34 cellular contexts compared by ENCODE assay signal in the genomic region with DNA sequence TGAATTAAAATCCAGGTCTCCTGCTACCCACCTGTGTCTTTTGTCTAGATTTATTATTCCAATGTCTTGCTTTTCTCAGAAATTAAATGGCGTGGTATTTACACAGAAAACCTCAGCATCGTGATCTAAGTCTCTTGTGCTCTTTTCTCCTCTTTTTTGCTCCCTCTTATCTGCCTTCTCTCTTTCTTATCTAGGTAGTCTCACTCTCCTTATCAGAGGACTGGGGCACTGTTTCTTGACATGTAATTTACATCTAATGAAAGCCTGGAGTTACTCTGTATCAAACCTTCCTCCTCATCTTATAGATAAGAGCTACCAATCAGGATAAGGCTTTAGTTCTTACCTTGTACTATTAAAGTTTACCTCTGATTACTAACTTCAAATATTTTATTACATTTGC.
"Had no signal": no experiment of that assay in that cellular context is flagged by ENCODE, and none has a peak within 500 bp of the region (broad histone marks: within the 10 kb centered on the region; RNA-seq: fewer than 3 reads in every experiment).

No MANE protein-coding gene starts in this region.

- DNase-seq: activated B cell treated with CpG ODN at 0.5 μM for 24 hours; activated CD4-positive, alpha-beta memory T cell treated with anti-CD3 and anti-CD28 coated beads, Interleukin-2, amount 10 ng/mL, durations not matched to agents 7 days and 5 days; activated CD4-positive, alpha-beta T cell treated with anti-CD3 and anti-CD28 coated beads for 48 hours; activated CD4-positive, alpha-beta T cell treated with anti-CD3 and anti-CD28 coated beads, Interleukin-2, amount 10 ng/mL, durations not matched to agents 7 days and 5 days; activated CD4-positive, alpha-beta T cell treated with anti-CD3 and anti-CD28 coated beads, Interleukin-2, amount 50 U/mL, for 48 hours; activated CD4-positive, CD25-positive, alpha-beta regulatory T cell treated with anti-CD3 and anti-CD28 coated beads, Interleukin-2, amount 50 U/mL, for 72 hours; activated CD8-positive, alpha-beta memory T cell treated with anti-CD3 and anti-CD28 coated beads for 24 hours; activated CD8-positive, alpha-beta memory T cell treated with anti-CD3 and anti-CD28 coated beads, Interleukin-2, amount 10 ng/mL, durations not matched to agents 7 days and 5 days; activated CD8-positive, alpha-beta memory T cell treated with anti-CD3 and anti-CD28 coated beads, Interleukin-2, amount 50 U/mL, for 48 hours; activated CD8-positive, alpha-beta T cell treated with anti-CD3 and anti-CD28 coated beads, Interleukin-2, amount 10 ng/mL, durations not matched to agents 7 days and 5 days; activated effector memory CD4-positive, alpha-beta T cell treated with Interleukin-2 at 50 U/mL for 16 hours; activated gamma-delta T cell; activated naive CD4-positive, alpha-beta T cell treated with anti-CD3 and anti-CD28 coated beads, Interleukin-2, amount 50 U/mL, for 16 hours; activated naive CD4-positive, alpha-beta T cell treated with Interleukin-2 at 50 U/mL for 16 hours; activated naive CD8-positive, alpha-beta T cell treated with anti-CD3 and anti-CD28 coated beads for 36 hours; activated T-cell treated with anti-CD3 and anti-CD28 coated beads, Interleukin-2, amount 50 U/mL, for 24 hours; activated T-cell treated with anti-CD3 and anti-CD28 coated beads, Interleukin-2, amount 50 U/mL, for 48 hours; adrenal gland; amygdala; anterior cingulate cortex; caudate nucleus; cerebellar nuclear complex; T-helper 1 cell; T-helper 2 cell; T-helper 9 cell had no signal

- H3K36me3 Mint-ChIP-seq: activated CD8-positive, alpha-beta memory T cell treated with anti-CD3 and anti-CD28 coated beads, Interleukin-2, amount 10 ng/mL, durations not matched to agents 7 days and 5 days; activated naive CD4-positive, alpha-beta T cell treated with anti-CD3 and anti-CD28 coated beads, Interleukin-2, amount 50 U/mL, for 72 hours; activated naive CD8-positive, alpha-beta T cell treated with anti-CD3 and anti-CD28 coated beads for 36 hours; brain had no signal

- H3K9me3 ChIP-seq: adrenal gland, ascending aorta had no signal

- H3K27ac ChIP-seq: adrenal gland, ascending aorta, cardiac muscle cell, VCaP had no signal

- H3K27me3 ChIP-seq: adrenal gland, ascending aorta, cardiac muscle cell had no signal

- H3K27ac Mint-ChIP-seq: activated B cell treated with CpG ODN at 0.5 μM for 24 hours; activated CD4-positive, alpha-beta memory T cell treated with anti-CD3 and anti-CD28 coated beads, Interleukin-2, amount 10 ng/mL, durations not matched to agents 7 days and 5 days; activated CD4-positive, alpha-beta T cell treated with anti-CD3 and anti-CD28 coated beads, Interleukin-2, amount 10 ng/mL, durations not matched to agents 7 days and 5 days; activated CD8-positive, alpha-beta memory T cell treated with anti-CD3 and anti-CD28 coated beads, Interleukin-2, amount 10 ng/mL, durations not matched to agents 7 days and 5 days; activated CD8-positive, alpha-beta T cell treated with anti-CD3 and anti-CD28 coated beads, Interleukin-2, amount 10 ng/mL, durations not matched to agents 7 days and 5 days; activated naive CD4-positive, alpha-beta T cell treated with anti-CD3 and anti-CD28 coated beads, Interleukin-2, amount 50 U/mL, for 72 hours; activated naive CD8-positive, alpha-beta T cell treated with anti-CD3 and anti-CD28 coated beads for 36 hours; activated T-cell treated with anti-CD3 and anti-CD28 coated beads, Interleukin-2, amount 50 U/mL, for 24 hours; activated T-helper 2 cell treated with anti-CD3 and anti-CD28 coated beads, Interferon-gamma antibody, Interleukin-2, Interleukin-4, amounts not matched to agents 10 μg/mL and 5 μg/mL and 100 μg/mL, durations not matched to agents 14 hours and 24 hours and 36 hours; brain; T-helper 1 cell treated with Interleukin-12 subunit alpha and Interleukin-12 subunit beta and Interleukin-4 antibody, amounts not matched to agents 30 μg/mL and 1 μg/mL, for 36 hours; T-helper 2 cell treated with Interferon-gamma antibody and Interleukin-4, amounts not matched to agents 5 μg/mL and 100 μg/mL, for 36 hours had no signal

- H3K27me3 Mint-ChIP-seq: activated B cell treated with CpG ODN at 0.5 μM for 24 hours; activated CD4-positive, alpha-beta memory T cell treated with anti-CD3 and anti-CD28 coated beads, Interleukin-2, amount 10 ng/mL, durations not matched to agents 7 days and 5 days; activated CD4-positive, alpha-beta T cell treated with anti-CD3 and anti-CD28 coated beads, Interleukin-2, amount 10 ng/mL, durations not matched to agents 7 days and 5 days; activated CD8-positive, alpha-beta memory T cell treated with anti-CD3 and anti-CD28 coated beads, Interleukin-2, amount 10 ng/mL, durations not matched to agents 7 days and 5 days; activated naive CD8-positive, alpha-beta T cell treated with anti-CD3 and anti-CD28 coated beads for 36 hours; activated T-cell treated with anti-CD3 and anti-CD28 coated beads, Interleukin-2, amount 50 U/mL, for 24 hours; brain; central memory CD8-positive, alpha-beta T cell had no signal

- H3K4me1 ChIP-seq: adrenal gland, ascending aorta had no signal

- H3K36me3 ChIP-seq: adrenal gland, ascending aorta, cardiac muscle cell had no signal

- H3K4me3 Mint-ChIP-seq: activated B cell treated with CpG ODN at 0.5 μM for 24 hours; activated CD4-positive, alpha-beta memory T cell treated with anti-CD3 and anti-CD28 coated beads, Interleukin-2, amount 10 ng/mL, durations not matched to agents 7 days and 5 days; activated CD4-positive, alpha-beta T cell treated with anti-CD3 and anti-CD28 coated beads, Interleukin-2, amount 10 ng/mL, durations not matched to agents 7 days and 5 days; activated CD8-positive, alpha-beta memory T cell treated with anti-CD3 and anti-CD28 coated beads, Interleukin-2, amount 10 ng/mL, durations not matched to agents 7 days and 5 days; activated CD8-positive, alpha-beta T cell treated with anti-CD3 and anti-CD28 coated beads, Interleukin-2, amount 10 ng/mL, durations not matched to agents 7 days and 5 days; activated naive CD8-positive, alpha-beta T cell treated with anti-CD3 and anti-CD28 coated beads for 36 hours; activated T-cell treated with anti-CD3 and anti-CD28 coated beads, Interleukin-2, amount 50 U/mL, for 24 hours; brain; central memory CD8-positive, alpha-beta T cell; T-helper 1 cell treated with Interleukin-12 subunit alpha and Interleukin-12 subunit beta and Interleukin-4 antibody, amounts not matched to agents 30 μg/mL and 1 μg/mL, for 36 hours; T-helper 2 cell treated with Interferon-gamma antibody and Interleukin-4, amounts not matched to agents 5 μg/mL and 100 μg/mL, for 36 hours had no signal

- H3K4me3 ChIP-seq: adrenal gland, ascending aorta, cardiac muscle cell had no signal

- H3K4me1 Mint-ChIP-seq: activated B cell treated with CpG ODN at 0.5 μM for 24 hours; activated CD4-positive, alpha-beta memory T cell treated with anti-CD3 and anti-CD28 coated beads, Interleukin-2, amount 10 ng/mL, durations not matched to agents 7 days and 5 days; activated CD4-positive, alpha-beta T cell treated with anti-CD3 and anti-CD28 coated beads, Interleukin-2, amount 10 ng/mL, durations not matched to agents 7 days and 5 days; activated CD8-positive, alpha-beta memory T cell treated with anti-CD3 and anti-CD28 coated beads, Interleukin-2, amount 10 ng/mL, durations not matched to agents 7 days and 5 days; activated naive CD8-positive, alpha-beta T cell treated with anti-CD3 and anti-CD28 coated beads for 36 hours; brain; central memory CD8-positive, alpha-beta T cell had no signal

- ATAC-seq: activated CD8-positive, alpha-beta memory T cell treated with anti-CD3 and anti-CD28 coated beads, Interleukin-2, amount 10 ng/mL, durations not matched to agents 7 days and 5 days; activated CD8-positive, alpha-beta T cell treated with anti-CD3 and anti-CD28 coated beads, Interleukin-2, amount 10 ng/mL, durations not matched to agents 7 days and 5 days; activated naive CD4-positive, alpha-beta T cell treated with anti-CD3 and anti-CD28 coated beads, Interleukin-2, amount 50 U/mL, for 72 hours had no signal

- H3K9me3 Mint-ChIP-seq: activated CD4-positive, alpha-beta T cell treated with anti-CD3 and anti-CD28 coated beads, Interleukin-2, amount 10 ng/mL, durations not matched to agents 7 days and 5 days; activated naive CD8-positive, alpha-beta T cell treated with anti-CD3 and anti-CD28 coated beads for 36 hours; brain had no signal
